1 cellular context compared by ENCODE assay signal in the genomic region with DNA sequence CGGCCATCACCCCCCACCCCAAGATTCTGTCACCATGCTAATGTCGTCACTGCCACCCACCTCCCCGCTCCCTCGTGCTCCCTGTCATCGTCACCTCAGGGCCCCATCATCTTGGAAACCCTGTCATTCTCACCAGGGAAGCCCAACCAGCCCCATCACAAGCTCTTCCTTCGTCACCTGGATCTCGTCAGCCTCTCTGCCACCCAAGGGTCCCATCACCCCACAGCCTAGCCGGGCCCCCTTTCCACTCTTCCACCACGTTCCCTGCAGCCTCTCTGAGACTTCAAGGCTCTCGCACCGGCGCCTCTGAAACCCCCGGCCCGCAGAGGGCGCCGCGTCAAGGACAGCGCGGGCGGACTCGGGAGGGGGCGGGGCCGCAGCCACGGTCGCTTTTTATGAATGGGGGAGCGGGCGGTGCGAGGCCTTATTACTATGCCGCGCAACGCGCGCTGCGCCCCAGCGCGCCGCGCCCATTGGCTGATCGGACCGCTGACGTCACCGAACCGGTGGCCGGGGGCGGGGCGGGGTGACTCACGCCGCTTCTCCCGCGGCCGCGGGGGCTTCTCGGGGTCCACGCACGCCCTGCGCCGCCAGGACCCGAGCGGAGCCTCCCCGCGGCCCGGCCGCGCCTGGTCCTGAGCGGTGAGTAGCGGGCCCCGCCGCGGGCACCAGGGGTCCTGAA.
TF ChIP-seq lines count a peak whose summit lies in the region.

A gene with protein sequence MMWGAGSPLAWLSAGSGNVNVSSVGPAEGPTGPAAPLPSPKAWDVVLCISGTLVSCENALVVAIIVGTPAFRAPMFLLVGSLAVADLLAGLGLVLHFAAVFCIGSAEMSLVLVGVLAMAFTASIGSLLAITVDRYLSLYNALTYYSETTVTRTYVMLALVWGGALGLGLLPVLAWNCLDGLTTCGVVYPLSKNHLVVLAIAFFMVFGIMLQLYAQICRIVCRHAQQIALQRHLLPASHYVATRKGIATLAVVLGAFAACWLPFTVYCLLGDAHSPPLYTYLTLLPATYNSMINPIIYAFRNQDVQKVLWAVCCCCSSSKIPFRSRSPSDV (plus strand): TSS at position 527 of the 682 bp plus-strand sequence. CDS start 1,177 bp downstream, outside the sequence.

TF ChIP-seq in K562, 482 proteins besides CTCF, POLR2A, EP300 and RAD21 (continued from another document and continues in another):
- TF ChIP-seq ETV6 (IDR thresholded peaks at IDR 0.05; ENCODE audit: borderline replicate concordance in 1 of 2, low read depth in 2 of 2, low read length in 1 of 2) = no peak
- no peak for TF ChIP-seq ETV6 (CRISPR knock-in tag; IDR thresholded peaks at IDR 0.05; ENCODE audit: borderline replicate concordance)
- TF ChIP-seq NUFIP1 (IDR thresholded peaks at IDR 0.05; ENCODE audit: partially characterized antibody) = no peak
- TF ChIP-seq, protein P1, sequence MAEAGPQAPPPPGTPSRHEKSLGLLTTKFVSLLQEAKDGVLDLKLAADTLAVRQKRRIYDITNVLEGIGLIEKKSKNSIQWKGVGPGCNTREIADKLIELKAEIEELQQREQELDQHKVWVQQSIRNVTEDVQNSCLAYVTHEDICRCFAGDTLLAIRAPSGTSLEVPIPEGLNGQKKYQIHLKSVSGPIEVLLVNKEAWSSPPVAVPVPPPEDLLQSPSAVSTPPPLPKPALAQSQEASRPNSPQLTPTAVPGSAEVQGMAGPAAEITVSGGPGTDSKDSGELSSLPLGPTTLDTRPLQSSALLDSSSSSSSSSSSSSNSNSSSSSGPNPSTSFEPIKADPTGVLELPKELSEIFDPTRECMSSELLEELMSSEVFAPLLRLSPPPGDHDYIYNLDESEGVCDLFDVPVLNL (CRISPR knock-in tag; IDR thresholded peaks at IDR 0.05; ENCODE audit: low read depth) = no peak
- TF ChIP-seq SNIP1 (IDR thresholded peaks at IDR 0.05; ENCODE audit: low read depth) = no peak
- TF ChIP-seq ZNF561 (CRISPR knock-in tag; conservative IDR thresholded peaks at IDR 0.05) = no peak
- no peak for TF ChIP-seq ZNF263 (CRISPR knock-in tag; IDR thresholded peaks at IDR 0.05; ENCODE audit: borderline replicate concordance)
- no peak for TF ChIP-seq ZKSCAN8 (CRISPR knock-in tag; IDR thresholded peaks at IDR 0.05)
- TF ChIP-seq ZNF282 (CRISPR knock-in tag; IDR thresholded peaks at IDR 0.05) = peak; percentile 80; the same call in 1 of the 2 replicates
- no peak; the same call in 1 of the 2 replicates for TF ChIP-seq ERF (CRISPR knock-in tag; IDR thresholded peaks at IDR 0.05)
- TF ChIP-seq, protein P2, sequence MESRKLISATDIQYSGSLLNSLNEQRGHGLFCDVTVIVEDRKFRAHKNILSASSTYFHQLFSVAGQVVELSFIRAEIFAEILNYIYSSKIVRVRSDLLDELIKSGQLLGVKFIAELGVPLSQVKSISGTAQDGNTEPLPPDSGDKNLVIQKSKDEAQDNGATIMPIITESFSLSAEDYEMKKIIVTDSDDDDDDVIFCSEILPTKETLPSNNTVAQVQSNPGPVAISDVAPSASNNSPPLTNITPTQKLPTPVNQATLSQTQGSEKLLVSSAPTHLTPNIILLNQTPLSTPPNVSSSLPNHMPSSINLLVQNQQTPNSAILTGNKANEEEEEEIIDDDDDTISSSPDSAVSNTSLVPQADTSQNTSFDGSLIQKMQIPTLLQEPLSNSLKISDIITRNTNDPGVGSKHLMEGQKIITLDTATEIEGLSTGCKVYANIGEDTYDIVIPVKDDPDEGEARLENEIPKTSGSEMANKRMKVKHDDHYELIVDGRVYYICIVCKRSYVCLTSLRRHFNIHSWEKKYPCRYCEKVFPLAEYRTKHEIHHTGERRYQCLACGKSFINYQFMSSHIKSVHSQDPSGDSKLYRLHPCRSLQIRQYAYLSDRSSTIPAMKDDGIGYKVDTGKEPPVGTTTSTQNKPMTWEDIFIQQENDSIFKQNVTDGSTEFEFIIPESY (CRISPR knock-in tag; IDR thresholded peaks at IDR 0.05) = no peak
- TF ChIP-seq, protein P3, sequence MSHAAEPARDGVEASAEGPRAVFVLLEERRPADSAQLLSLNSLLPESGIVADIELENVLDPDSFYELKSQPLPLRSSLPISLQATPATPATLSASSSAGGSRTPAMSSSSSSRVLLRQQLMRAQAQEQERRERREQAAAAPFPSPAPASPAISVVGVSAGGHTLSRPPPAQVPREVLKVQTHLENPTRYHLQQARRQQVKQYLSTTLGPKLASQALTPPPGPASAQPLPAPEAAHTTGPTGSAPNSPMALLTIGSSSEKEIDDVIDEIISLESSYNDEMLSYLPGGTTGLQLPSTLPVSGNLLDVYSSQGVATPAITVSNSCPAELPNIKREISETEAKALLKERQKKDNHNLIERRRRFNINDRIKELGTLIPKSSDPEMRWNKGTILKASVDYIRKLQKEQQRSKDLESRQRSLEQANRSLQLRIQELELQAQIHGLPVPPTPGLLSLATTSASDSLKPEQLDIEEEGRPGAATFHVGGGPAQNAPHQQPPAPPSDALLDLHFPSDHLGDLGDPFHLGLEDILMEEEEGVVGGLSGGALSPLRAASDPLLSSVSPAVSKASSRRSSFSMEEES (CRISPR knock-in tag; IDR thresholded peaks at IDR 0.05) = no peak
- TF ChIP-seq SMAD1 (IDR thresholded peaks at IDR 0.05; ENCODE audit: low read depth, low read length, partially characterized antibody) = no peak
- TF ChIP-seq, protein P4, sequence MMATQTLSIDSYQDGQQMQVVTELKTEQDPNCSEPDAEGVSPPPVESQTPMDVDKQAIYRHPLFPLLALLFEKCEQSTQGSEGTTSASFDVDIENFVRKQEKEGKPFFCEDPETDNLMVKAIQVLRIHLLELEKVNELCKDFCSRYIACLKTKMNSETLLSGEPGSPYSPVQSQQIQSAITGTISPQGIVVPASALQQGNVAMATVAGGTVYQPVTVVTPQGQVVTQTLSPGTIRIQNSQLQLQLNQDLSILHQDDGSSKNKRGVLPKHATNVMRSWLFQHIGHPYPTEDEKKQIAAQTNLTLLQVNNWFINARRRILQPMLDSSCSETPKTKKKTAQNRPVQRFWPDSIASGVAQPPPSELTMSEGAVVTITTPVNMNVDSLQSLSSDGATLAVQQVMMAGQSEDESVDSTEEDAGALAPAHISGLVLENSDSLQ (IDR thresholded peaks at IDR 0.05) = peak; percentile 46
- TF ChIP-seq NR4A1 (CRISPR knock-in tag; IDR thresholded peaks at IDR 0.05) = no peak
- no peak for TF ChIP-seq NR4A1 (tag; IDR thresholded peaks at IDR 0.05)
- no peak for TF ChIP-seq ZFPM2 (CRISPR knock-in tag; IDR thresholded peaks at IDR 0.05)
- TF ChIP-seq, protein P5, sequence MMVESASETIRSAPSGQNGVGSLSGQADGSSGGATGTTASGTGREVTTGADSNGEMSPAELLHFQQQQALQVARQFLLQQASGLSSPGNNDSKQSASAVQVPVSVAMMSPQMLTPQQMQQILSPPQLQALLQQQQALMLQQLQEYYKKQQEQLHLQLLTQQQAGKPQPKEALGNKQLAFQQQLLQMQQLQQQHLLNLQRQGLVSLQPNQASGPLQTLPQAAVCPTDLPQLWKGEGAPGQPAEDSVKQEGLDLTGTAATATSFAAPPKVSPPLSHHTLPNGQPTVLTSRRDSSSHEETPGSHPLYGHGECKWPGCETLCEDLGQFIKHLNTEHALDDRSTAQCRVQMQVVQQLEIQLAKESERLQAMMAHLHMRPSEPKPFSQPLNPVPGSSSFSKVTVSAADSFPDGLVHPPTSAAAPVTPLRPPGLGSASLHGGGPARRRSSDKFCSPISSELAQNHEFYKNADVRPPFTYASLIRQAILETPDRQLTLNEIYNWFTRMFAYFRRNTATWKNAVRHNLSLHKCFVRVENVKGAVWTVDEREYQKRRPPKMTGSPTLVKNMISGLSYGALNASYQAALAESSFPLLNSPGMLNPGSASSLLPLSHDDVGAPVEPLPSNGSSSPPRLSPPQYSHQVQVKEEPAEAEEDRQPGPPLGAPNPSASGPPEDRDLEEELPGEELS (CRISPR knock-in tag; IDR thresholded peaks at IDR 0.05; ENCODE audit: borderline replicate concordance) = no peak
- TF ChIP-seq RUNX1 (IDR thresholded peaks at IDR 0.05; ENCODE audit: low read depth) = no peak
- TF ChIP-seq RBM39 (optimal IDR thresholded peaks at IDR 0.05; ENCODE audit: low read depth, low read length) = no peak
- TF ChIP-seq ZC3H8 (IDR thresholded peaks at IDR 0.05) = no peak
- no peak for TF ChIP-seq PRMT5 (CRISPR knock-in tag; IDR thresholded peaks at IDR 0.05)
- TF ChIP-seq, protein P6, sequence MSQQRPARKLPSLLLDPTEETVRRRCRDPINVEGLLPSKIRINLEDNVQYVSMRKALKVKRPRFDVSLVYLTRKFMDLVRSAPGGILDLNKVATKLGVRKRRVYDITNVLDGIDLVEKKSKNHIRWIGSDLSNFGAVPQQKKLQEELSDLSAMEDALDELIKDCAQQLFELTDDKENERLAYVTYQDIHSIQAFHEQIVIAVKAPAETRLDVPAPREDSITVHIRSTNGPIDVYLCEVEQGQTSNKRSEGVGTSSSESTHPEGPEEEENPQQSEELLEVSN (IDR thresholded peaks at IDR 0.05; ENCODE audit: borderline replicate concordance in 1 of 2, extremely low read depth in 1 of 2, insufficient read depth in 1 of 2, insufficient read length in 1 of 2, low read depth in 1 of 2, low read length in 1 of 2, poor library complexity in 1 of 2, severe bottlenecking in 1 of 2) = peak; percentile 40 to 93
- TF ChIP-seq, protein P7, sequence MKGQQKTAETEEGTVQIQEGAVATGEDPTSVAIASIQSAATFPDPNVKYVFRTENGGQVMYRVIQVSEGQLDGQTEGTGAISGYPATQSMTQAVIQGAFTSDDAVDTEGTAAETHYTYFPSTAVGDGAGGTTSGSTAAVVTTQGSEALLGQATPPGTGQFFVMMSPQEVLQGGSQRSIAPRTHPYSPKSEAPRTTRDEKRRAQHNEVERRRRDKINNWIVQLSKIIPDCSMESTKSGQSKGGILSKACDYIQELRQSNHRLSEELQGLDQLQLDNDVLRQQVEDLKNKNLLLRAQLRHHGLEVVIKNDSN (CRISPR knock-in tag; IDR thresholded peaks at IDR 0.05) = no peak
- peak in 1 of 2 experiments; percentile 81; a peak in 3 of 4 replicates for TF ChIP-seq FOXK2 (conservative IDR thresholded peaks at IDR 0.05 in 1 of 2, IDR thresholded peaks at IDR 0.05 in 1 of 2; ENCODE audit: low read depth in 2 of 2)
- TF ChIP-seq BHLHE40 (IDR thresholded peaks at IDR 0.05; ENCODE audit: low read length) = 0 out of 2 replicates have a peak, but pooled peaks have one; percentile 47
- no peak for TF ChIP-seq FOXP1 (CRISPR knock-in tag; IDR thresholded peaks at IDR 0.05)
- TF ChIP-seq, protein P8, sequence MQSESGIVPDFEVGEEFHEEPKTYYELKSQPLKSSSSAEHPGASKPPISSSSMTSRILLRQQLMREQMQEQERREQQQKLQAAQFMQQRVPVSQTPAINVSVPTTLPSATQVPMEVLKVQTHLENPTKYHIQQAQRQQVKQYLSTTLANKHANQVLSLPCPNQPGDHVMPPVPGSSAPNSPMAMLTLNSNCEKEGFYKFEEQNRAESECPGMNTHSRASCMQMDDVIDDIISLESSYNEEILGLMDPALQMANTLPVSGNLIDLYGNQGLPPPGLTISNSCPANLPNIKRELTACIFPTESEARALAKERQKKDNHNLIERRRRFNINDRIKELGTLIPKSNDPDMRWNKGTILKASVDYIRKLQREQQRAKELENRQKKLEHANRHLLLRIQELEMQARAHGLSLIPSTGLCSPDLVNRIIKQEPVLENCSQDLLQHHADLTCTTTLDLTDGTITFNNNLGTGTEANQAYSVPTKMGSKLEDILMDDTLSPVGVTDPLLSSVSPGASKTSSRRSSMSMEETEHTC (IDR thresholded peaks at IDR 0.05) = no peak
- TF ChIP-seq PHB2 (IDR thresholded peaks at IDR 0.05; ENCODE audit: low read depth) = peak; percentile 51; the same call in 1 of the 2 replicates
- TF ChIP-seq NR2C1 (IDR thresholded peaks at IDR 0.05) = no peak
- TF ChIP-seq NR2C1 (tag; IDR thresholded peaks at IDR 0.05) = no peak
- TF ChIP-seq U2AF1 (optimal IDR thresholded peaks at IDR 0.05; ENCODE audit: low read depth, low read length) = no peak
- TF ChIP-seq, protein P9, sequence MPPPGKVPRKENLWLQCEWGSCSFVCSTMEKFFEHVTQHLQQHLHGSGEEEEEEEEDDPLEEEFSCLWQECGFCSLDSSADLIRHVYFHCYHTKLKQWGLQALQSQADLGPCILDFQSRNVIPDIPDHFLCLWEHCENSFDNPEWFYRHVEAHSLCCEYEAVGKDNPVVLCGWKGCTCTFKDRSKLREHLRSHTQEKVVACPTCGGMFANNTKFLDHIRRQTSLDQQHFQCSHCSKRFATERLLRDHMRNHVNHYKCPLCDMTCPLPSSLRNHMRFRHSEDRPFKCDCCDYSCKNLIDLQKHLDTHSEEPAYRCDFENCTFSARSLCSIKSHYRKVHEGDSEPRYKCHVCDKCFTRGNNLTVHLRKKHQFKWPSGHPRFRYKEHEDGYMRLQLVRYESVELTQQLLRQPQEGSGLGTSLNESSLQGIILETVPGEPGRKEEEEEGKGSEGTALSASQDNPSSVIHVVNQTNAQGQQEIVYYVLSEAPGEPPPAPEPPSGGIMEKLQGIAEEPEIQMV (tag; conservative IDR thresholded peaks at IDR 0.05; ENCODE audit: low read depth) = no peak
- TF ChIP-seq MTF1 (CRISPR knock-in tag; IDR thresholded peaks at IDR 0.05; ENCODE audit: borderline replicate concordance) = no peak
- TF ChIP-seq, protein P10, sequence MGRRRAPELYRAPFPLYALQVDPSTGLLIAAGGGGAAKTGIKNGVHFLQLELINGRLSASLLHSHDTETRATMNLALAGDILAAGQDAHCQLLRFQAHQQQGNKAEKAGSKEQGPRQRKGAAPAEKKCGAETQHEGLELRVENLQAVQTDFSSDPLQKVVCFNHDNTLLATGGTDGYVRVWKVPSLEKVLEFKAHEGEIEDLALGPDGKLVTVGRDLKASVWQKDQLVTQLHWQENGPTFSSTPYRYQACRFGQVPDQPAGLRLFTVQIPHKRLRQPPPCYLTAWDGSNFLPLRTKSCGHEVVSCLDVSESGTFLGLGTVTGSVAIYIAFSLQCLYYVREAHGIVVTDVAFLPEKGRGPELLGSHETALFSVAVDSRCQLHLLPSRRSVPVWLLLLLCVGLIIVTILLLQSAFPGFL (CRISPR knock-in tag; IDR thresholded peaks at IDR 0.05) = no peak
- TF ChIP-seq JUND (IDR thresholded peaks at IDR 0.05; ENCODE audit: borderline replicate concordance, low read depth, low read length) = peak; percentile 95
- TF ChIP-seq JUND (tag; IDR thresholded peaks at IDR 0.05; ENCODE audit: borderline replicate concordance, low read depth, low read length) = peak; percentile 92; the same call in 1 of the 3 replicates
- no peak for TF ChIP-seq ZNF12 (CRISPR knock-in tag; IDR thresholded peaks at IDR 0.05)
- peak; percentile 44; the same call in 1 of the 2 replicates for TF ChIP-seq C11orf30 (IDR thresholded peaks at IDR 0.05; ENCODE audit: low read depth)
- no peak for TF ChIP-seq NCOA4 (IDR thresholded peaks at IDR 0.05; ENCODE audit: partially characterized antibody)
- TF ChIP-seq, protein P11, sequence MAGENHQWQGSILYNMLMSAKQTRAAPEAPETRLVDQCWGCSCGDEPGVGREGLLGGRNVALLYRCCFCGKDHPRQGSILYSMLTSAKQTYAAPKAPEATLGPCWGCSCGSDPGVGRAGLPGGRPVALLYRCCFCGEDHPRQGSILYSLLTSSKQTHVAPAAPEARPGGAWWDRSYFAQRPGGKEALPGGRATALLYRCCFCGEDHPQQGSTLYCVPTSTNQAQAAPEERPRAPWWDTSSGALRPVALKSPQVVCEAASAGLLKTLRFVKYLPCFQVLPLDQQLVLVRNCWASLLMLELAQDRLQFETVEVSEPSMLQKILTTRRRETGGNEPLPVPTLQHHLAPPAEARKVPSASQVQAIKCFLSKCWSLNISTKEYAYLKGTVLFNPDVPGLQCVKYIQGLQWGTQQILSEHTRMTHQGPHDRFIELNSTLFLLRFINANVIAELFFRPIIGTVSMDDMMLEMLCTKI (IDR thresholded peaks at IDR 0.05; ENCODE audit: partially characterized antibody) = no peak
- peak; percentile 90 for TF ChIP-seq CCNT2 (IDR thresholded peaks at IDR 0.05; ENCODE audit: borderline replicate concordance, extremely low read depth, insufficient read length, low read depth, low read length)
- no peak for TF ChIP-seq CEBPG (CRISPR knock-in tag; IDR thresholded peaks at IDR 0.05)
- TF ChIP-seq CEBPG (tag; conservative IDR thresholded peaks at IDR 0.05 in 1 of 2, IDR thresholded peaks at IDR 0.05 in 1 of 2) = no peak
